30 cellular contexts compared by ENCODE assay signal in genomic region chr22:39562839-39563489, GRCh38. TPM values are rescaled to one million over a fixed set of nuclear protein-coding genes. Genes with fewer than 3 reads are reported as not detected.
"Had no signal": no experiment of that assay in that cellular context is flagged by ENCODE, and none has a peak within 500 bp of the region (broad histone marks: within the 10 kb centered on the region; RNA-seq: fewer than 3 reads in every experiment).

No MANE protein-coding gene starts in this region.

- DNase-seq: activated CD4-positive, alpha-beta memory T cell treated with anti-CD3 and anti-CD28 coated beads for 36 hours; activated CD4-positive, alpha-beta T cell treated with anti-CD3 and anti-CD28 coated beads for 36 hours; activated CD4-positive, alpha-beta T cell treated with anti-CD3 and anti-CD28 coated beads, Interleukin-2, amount 10 ng/mL, durations not matched to agents 24 days and 14 days; activated CD4-positive, CD25-positive, alpha-beta regulatory T cell; activated CD4-positive, CD25-positive, alpha-beta regulatory T cell treated with anti-CD3 and anti-CD28 coated beads, Interleukin-2, amount 50 U/mL, for 72 hours; activated CD8-positive, alpha-beta memory T cell treated with anti-CD3 and anti-CD28 coated beads, Interleukin-2, amount 10 ng/mL, durations not matched to agents 7 days and 5 days; activated CD8-positive, alpha-beta memory T cell treated with anti-CD3 and anti-CD28 coated beads, Interleukin-2, amount 50 U/mL, for 4 hours; activated CD8-positive, alpha-beta T cell treated with anti-CD3 and anti-CD28 coated beads, Interleukin-2, amount 10 ng/mL, durations not matched to agents 7 days and 5 days; activated effector memory CD4-positive, alpha-beta T cell treated with anti-CD3 and anti-CD28 coated beads, Interleukin-2, amount 50 U/mL, for 16 hours; activated naive CD4-positive, alpha-beta T cell treated with anti-CD3 and anti-CD28 coated beads, Interleukin-2, amount 10 ng/mL, durations not matched to agents 7 days and 5 days; activated naive CD8-positive, alpha-beta T cell treated with anti-CD3 and anti-CD28 coated beads, Interleukin-2, amount 10 ng/mL, durations not matched to agents 7 days and 5 days; activated T-cell treated with anti-CD3 and anti-CD28 coated beads, Interleukin-2, amount 50 U/mL, for 1 hour; activated T-cell treated with anti-CD3 and anti-CD28 coated beads, Interleukin-2, amount 50 U/mL, for 48 hours; central memory CD4-positive, alpha-beta T cell; cerebellar nuclear complex; colonic mucosa; effector CD8-positive, alpha-beta T cell; esophagus squamous epithelium; T-helper 17 cell; T1000 had no signal

- H3K4me1 ChIP-seq: colonic mucosa had no signal

- ATAC-seq: activated CD4-positive, alpha-beta T cell treated with anti-CD3 and anti-CD28 coated beads for 36 hours; activated CD8-positive, alpha-beta memory T cell treated with anti-CD3 and anti-CD28 coated beads, Interleukin-2, amount 10 ng/mL, durations not matched to agents 7 days and 5 days; activated CD8-positive, alpha-beta T cell treated with anti-CD3 and anti-CD28 coated beads, Interleukin-2, amount 10 ng/mL, durations not matched to agents 7 days and 5 days; activated naive CD4-positive, alpha-beta T cell treated with anti-CD3 and anti-CD28 coated beads, Interleukin-2, amount 50 U/mL, for 72 hours; T-helper 17 cell had no signal

- H3K4me3 ChIP-seq: ascending aorta, breast epithelium, cardiac muscle cell, colonic mucosa, esophagus squamous epithelium had no signal

- H3K9me3 ChIP-seq: ascending aorta, breast epithelium, colonic mucosa, esophagus squamous epithelium had no signal

- H3K27ac ChIP-seq: ascending aorta, breast epithelium, cardiac muscle cell, colonic mucosa, epithelial cell of prostate, esophagus squamous epithelium had no signal

- FAIRE-seq: endometrium, endothelial cell of umbilical vein, frontal cortex had no signal

- H3K36me3 ChIP-seq: ascending aorta, breast epithelium, cardiac muscle cell, colonic mucosa, esophagus squamous epithelium had no signal

RNA-seq across cellular contexts. Expression of gene CACNA1I, which starts 7.6 kb away (rescaled TPM):
- total RNA-seq: ascending aorta, dermis microvascular lymphatic vessel endothelial cell, endothelial cell of umbilical vein, fibroblast of villous mesenchyme had no signal
- polyA plus RNA-seq: endothelial cell of umbilical vein had no signal
